Comparison of ENCODE assay signal across 1 cellular context in the genomic region with DNA sequence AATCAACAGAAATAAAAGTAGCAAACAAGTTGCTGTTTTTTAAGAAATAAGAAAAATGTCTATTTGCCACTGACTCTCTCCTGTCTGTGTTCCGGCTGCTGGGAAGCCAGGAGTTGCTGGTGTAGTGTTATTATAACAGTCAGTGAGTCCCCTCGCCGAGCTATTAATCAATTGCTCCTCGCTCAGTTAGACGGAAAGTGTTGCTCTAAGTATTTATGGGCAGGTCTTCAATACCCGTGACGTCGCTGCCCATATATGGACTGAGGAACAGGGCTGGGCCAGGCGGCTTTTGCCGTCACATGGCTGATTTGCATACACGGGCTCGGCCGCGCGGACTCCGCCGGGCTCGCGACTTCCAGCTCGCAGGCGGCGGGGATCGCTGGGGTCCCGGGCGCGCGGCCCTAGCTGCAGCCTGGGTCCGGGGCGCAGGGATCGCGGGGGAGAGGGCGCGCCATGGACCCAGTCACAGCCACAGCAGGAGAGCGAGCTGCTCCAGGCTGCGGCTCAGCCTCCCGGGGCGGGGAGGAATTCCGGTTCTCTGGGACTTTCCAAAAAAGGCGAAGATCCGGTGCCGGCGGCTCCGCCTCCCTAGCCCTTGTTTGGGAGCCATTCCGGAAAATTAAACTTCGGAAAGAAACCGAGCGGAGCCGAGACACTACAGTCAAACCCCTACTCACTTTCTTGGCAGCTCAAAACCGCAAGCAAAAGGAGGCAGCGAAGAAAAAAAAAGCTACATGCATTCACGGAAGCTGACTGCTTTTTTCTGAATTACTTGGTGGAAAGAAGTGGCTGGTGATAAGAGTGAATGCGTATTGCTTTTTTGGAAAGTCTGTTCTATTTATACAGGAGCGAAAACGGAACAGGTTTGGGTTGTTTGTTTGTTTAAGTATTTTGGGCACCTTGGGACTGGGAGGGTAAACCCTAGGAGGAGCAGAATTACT.
A peak's percentile ranks its signal among the peaks of the same experiment; 100 is the strongest.
TF ChIP-seq lines count a peak whose summit lies in the region.

A gene (minus strand): TSS at position 188 of the 941 bp plus-strand sequence. CDS start 337 bp downstream, outside the sequence.

TF ChIP-seq in K562, 482 proteins besides CTCF, POLR2A, EP300 and RAD21 (continued from another document and continues in another):
- TF ChIP-seq, protein P1, sequence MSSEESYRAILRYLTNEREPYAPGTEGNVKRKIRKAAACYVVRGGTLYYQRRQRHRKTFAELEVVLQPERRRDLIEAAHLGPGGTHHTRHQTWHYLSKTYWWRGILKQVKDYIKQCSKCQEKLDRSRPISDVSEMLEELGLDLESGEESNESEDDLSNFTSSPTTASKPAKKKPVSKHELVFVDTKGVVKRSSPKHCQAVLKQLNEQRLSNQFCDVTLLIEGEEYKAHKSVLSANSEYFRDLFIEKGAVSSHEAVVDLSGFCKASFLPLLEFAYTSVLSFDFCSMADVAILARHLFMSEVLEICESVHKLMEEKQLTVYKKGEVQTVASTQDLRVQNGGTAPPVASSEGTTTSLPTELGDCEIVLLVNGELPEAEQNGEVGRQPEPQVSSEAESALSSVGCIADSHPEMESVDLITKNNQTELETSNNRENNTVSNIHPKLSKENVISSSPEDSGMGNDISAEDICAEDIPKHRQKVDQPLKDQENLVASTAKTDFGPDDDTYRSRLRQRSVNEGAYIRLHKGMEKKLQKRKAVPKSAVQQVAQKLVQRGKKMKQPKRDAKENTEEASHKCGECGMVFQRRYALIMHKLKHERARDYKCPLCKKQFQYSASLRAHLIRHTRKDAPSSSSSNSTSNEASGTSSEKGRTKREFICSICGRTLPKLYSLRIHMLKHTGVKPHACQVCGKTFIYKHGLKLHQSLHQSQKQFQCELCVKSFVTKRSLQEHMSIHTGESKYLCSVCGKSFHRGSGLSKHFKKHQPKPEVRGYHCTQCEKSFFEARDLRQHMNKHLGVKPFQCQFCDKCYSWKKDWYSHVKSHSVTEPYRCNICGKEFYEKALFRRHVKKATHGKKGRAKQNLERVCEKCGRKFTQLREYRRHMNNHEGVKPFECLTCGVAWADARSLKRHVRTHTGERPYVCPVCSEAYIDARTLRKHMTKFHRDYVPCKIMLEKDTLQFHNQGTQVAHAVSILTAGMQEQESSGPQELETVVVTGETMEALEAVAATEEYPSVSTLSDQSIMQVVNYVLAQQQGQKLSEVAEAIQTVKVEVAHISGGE (CRISPR knock-in tag; IDR thresholded peaks at IDR 0.05), result no peak
- no peak for TF ChIP-seq ARHGAP35 (IDR thresholded peaks at IDR 0.05; ENCODE audit: partially characterized antibody)
- peak; percentile 57; the same call in 1 of the 2 replicates for TF ChIP-seq ZBTB7A (IDR thresholded peaks at IDR 0.05; ENCODE audit: borderline replicate concordance, control insufficient read depth, low read depth, low read length)
- TF ChIP-seq, protein P2, sequence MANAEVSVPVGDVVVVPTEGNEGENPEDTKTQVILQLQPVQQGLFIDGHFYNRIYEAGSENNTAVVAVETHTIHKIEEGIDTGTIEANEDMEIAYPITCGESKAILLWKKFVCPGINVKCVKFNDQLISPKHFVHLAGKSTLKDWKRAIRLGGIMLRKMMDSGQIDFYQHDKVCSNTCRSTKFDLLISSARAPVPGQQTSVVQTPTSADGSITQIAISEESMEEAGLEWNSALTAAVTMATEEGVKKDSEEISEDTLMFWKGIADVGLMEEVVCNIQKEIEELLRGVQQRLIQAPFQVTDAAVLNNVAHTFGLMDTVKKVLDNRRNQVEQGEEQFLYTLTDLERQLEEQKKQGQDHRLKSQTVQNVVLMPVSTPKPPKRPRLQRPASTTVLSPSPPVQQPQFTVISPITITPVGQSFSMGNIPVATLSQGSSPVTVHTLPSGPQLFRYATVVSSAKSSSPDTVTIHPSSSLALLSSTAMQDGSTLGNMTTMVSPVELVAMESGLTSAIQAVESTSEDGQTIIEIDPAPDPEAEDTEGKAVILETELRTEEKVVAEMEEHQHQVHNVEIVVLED (CRISPR knock-in tag; IDR thresholded peaks at IDR 0.05), result no peak
- no peak for TF ChIP-seq NFYB (IDR thresholded peaks at IDR 0.05; ENCODE audit: extremely low read depth, insufficient read length)
- no peak for TF ChIP-seq ILK (tag; IDR thresholded peaks at IDR 0.05; ENCODE audit: borderline replicate concordance, low read depth)
- no peak for TF ChIP-seq SNRNP70 (optimal IDR thresholded peaks at IDR 0.05; ENCODE audit: low read depth, low read length)
- TF ChIP-seq ETV5 (CRISPR knock-in tag; IDR thresholded peaks at IDR 0.05; ENCODE audit: low read depth), result no peak
- TF ChIP-seq BRCA1 (IDR thresholded peaks at IDR 0.05), result no peak
- no peak for TF ChIP-seq BRCA1 (CRISPR knock-in tag; IDR thresholded peaks at IDR 0.05)
- TF ChIP-seq MTA3 (IDR thresholded peaks at IDR 0.05; ENCODE audit: borderline replicate concordance), result peak; percentile 23; the same call in 1 of the 2 replicates
- no peak for TF ChIP-seq CBFB (CRISPR knock-in tag; IDR thresholded peaks at IDR 0.05)
- TF ChIP-seq ZNF766 (CRISPR knock-in tag; conservative IDR thresholded peaks at IDR 0.05), result no peak
- no peak for TF ChIP-seq ZC3H11A (IDR thresholded peaks at IDR 0.05; ENCODE audit: low read depth, low read length)
- peak; percentile 57 for TF ChIP-seq CCNT2 (IDR thresholded peaks at IDR 0.05; ENCODE audit: borderline replicate concordance, extremely low read depth, insufficient read length, low read depth, low read length)
- TF ChIP-seq ZKSCAN8 (CRISPR knock-in tag; IDR thresholded peaks at IDR 0.05), result no peak
- no peak for TF ChIP-seq CBX2 (IDR thresholded peaks at IDR 0.05; ENCODE audit: insufficient read depth, low read length, poor library complexity, severe bottlenecking)
- TF ChIP-seq TEAD2 (tag; IDR thresholded peaks at IDR 0.05), result no peak
- TF ChIP-seq CREM (IDR thresholded peaks at IDR 0.05; ENCODE audit: low read depth), result peak; percentile 91
- TF ChIP-seq NELFE (IDR thresholded peaks at IDR 0.05; ENCODE audit: insufficient read depth, insufficient read length), result no peak
- no peak for TF ChIP-seq SRSF9 (IDR thresholded peaks at IDR 0.05; ENCODE audit: borderline replicate concordance, low read depth, low read length)
- TF ChIP-seq, protein P3, sequence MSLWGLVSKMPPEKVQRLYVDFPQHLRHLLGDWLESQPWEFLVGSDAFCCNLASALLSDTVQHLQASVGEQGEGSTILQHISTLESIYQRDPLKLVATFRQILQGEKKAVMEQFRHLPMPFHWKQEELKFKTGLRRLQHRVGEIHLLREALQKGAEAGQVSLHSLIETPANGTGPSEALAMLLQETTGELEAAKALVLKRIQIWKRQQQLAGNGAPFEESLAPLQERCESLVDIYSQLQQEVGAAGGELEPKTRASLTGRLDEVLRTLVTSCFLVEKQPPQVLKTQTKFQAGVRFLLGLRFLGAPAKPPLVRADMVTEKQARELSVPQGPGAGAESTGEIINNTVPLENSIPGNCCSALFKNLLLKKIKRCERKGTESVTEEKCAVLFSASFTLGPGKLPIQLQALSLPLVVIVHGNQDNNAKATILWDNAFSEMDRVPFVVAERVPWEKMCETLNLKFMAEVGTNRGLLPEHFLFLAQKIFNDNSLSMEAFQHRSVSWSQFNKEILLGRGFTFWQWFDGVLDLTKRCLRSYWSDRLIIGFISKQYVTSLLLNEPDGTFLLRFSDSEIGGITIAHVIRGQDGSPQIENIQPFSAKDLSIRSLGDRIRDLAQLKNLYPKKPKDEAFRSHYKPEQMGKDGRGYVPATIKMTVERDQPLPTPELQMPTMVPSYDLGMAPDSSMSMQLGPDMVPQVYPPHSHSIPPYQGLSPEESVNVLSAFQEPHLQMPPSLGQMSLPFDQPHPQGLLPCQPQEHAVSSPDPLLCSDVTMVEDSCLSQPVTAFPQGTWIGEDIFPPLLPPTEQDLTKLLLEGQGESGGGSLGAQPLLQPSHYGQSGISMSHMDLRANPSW (CRISPR knock-in tag; IDR thresholded peaks at IDR 0.05), result no peak
- TF ChIP-seq, protein P4, sequence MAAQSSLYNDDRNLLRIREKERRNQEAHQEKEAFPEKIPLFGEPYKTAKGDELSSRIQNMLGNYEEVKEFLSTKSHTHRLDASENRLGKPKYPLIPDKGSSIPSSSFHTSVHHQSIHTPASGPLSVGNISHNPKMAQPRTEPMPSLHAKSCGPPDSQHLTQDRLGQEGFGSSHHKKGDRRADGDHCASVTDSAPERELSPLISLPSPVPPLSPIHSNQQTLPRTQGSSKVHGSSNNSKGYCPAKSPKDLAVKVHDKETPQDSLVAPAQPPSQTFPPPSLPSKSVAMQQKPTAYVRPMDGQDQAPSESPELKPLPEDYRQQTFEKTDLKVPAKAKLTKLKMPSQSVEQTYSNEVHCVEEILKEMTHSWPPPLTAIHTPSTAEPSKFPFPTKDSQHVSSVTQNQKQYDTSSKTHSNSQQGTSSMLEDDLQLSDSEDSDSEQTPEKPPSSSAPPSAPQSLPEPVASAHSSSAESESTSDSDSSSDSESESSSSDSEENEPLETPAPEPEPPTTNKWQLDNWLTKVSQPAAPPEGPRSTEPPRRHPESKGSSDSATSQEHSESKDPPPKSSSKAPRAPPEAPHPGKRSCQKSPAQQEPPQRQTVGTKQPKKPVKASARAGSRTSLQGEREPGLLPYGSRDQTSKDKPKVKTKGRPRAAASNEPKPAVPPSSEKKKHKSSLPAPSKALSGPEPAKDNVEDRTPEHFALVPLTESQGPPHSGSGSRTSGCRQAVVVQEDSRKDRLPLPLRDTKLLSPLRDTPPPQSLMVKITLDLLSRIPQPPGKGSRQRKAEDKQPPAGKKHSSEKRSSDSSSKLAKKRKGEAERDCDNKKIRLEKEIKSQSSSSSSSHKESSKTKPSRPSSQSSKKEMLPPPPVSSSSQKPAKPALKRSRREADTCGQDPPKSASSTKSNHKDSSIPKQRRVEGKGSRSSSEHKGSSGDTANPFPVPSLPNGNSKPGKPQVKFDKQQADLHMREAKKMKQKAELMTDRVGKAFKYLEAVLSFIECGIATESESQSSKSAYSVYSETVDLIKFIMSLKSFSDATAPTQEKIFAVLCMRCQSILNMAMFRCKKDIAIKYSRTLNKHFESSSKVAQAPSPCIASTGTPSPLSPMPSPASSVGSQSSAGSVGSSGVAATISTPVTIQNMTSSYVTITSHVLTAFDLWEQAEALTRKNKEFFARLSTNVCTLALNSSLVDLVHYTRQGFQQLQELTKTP (IDR thresholded peaks at IDR 0.05; ENCODE audit: low read depth in 1 of 2, partially characterized antibody in 2 of 2), result no peak
- TF ChIP-seq ZNF133 (CRISPR knock-in tag; IDR thresholded peaks at IDR 0.05), result no peak
- no peak for TF ChIP-seq GTF2A2 (tag; IDR thresholded peaks at IDR 0.05)
- TF ChIP-seq MTF1 (CRISPR knock-in tag; IDR thresholded peaks at IDR 0.05; ENCODE audit: borderline replicate concordance), result no peak
- TF ChIP-seq YY1 (IDR thresholded peaks at IDR 0.05; ENCODE audit: borderline replicate concordance in 1 of 3, control insufficient read depth in 1 of 3, extremely low read depth in 1 of 3, insufficient read depth in 3 of 3, insufficient read length in 1 of 3, insufficient replicate concordance in 2 of 3, low read depth in 1 of 3, low read length in 2 of 3), result peak in 1 of 3 experiments; percentile 25
- TF ChIP-seq ZNF444 (CRISPR knock-in tag; IDR thresholded peaks at IDR 0.05), result no peak
- no peak for TF ChIP-seq MCM7 (IDR thresholded peaks at IDR 0.05)
- TF ChIP-seq KAT7 (CRISPR knock-in tag; IDR thresholded peaks at IDR 0.05; ENCODE audit: borderline replicate concordance), result no peak
- no peak for TF ChIP-seq SLC30A9 (CRISPR knock-in tag; IDR thresholded peaks at IDR 0.05)
- TF ChIP-seq PHB (CRISPR knock-in tag; IDR thresholded peaks at IDR 0.05), result no peak
- TF ChIP-seq, protein P5, sequence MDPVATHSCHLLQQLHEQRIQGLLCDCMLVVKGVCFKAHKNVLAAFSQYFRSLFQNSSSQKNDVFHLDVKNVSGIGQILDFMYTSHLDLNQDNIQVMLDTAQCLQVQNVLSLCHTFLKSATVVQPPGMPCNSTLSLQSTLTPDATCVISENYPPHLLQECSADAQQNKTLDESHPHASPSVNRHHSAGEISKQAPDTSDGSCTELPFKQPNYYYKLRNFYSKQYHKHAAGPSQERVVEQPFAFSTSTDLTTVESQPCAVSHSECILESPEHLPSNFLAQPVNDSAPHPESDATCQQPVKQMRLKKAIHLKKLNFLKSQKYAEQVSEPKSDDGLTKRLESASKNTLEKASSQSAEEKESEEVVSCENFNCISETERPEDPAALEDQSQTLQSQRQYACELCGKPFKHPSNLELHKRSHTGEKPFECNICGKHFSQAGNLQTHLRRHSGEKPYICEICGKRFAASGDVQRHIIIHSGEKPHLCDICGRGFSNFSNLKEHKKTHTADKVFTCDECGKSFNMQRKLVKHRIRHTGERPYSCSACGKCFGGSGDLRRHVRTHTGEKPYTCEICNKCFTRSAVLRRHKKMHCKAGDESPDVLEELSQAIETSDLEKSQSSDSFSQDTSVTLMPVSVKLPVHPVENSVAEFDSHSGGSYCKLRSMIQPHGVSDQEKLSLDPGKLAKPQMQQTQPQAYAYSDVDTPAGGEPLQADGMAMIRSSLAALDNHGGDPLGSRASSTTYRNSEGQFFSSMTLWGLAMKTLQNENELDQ (CRISPR knock-in tag; IDR thresholded peaks at IDR 0.05; ENCODE audit: borderline replicate concordance), result no peak
- TF ChIP-seq PURB (CRISPR knock-in tag; IDR thresholded peaks at IDR 0.05; ENCODE audit: low read depth), result no peak
- TF ChIP-seq ZNF589 (CRISPR knock-in tag; IDR thresholded peaks at IDR 0.05; ENCODE audit: low read depth), result no peak
- no peak for TF ChIP-seq HOXB6 (CRISPR knock-in tag; IDR thresholded peaks at IDR 0.05; ENCODE audit: borderline replicate concordance)
- TF ChIP-seq ZNF507 (tag; conservative IDR thresholded peaks at IDR 0.05), result no peak
- TF ChIP-seq ZKSCAN1 (IDR thresholded peaks at IDR 0.05; ENCODE audit: low read depth, low read length), result no peak
- TF ChIP-seq GABPB2 (CRISPR knock-in tag; conservative IDR thresholded peaks at IDR 0.05), result no peak
- no peak for TF ChIP-seq ZNF239 (CRISPR knock-in tag; IDR thresholded peaks at IDR 0.05)
- TF ChIP-seq MAFK (IDR thresholded peaks at IDR 0.05; ENCODE audit: low read length), result no peak
- TF ChIP-seq, protein P6, sequence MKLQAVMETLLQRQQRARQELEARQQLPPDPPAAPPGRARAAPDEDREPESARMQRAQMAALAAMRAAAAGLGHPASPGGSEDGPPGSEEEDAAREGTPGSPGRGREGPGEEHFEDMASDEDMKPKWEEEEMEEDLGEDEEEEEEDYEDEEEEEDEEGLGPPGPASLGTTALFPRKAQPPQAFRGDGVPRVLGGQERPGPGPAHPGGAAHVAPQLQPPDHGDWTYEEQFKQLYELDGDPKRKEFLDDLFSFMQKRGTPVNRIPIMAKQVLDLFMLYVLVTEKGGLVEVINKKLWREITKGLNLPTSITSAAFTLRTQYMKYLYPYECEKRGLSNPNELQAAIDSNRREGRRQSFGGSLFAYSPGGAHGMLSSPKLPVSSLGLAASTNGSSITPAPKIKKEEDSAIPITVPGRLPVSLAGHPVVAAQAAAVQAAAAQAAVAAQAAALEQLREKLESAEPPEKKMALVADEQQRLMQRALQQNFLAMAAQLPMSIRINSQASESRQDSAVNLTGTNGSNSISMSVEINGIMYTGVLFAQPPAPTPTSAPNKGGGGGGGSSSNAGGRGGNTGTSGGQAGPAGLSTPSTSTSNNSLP (IDR thresholded peaks at IDR 0.05; ENCODE audit: borderline replicate concordance, low read depth, low read length), result no peak
- TF ChIP-seq HDAC6 (IDR thresholded peaks at IDR 0.05; ENCODE audit: low read depth, low read length), result no peak
- TF ChIP-seq, protein P7, sequence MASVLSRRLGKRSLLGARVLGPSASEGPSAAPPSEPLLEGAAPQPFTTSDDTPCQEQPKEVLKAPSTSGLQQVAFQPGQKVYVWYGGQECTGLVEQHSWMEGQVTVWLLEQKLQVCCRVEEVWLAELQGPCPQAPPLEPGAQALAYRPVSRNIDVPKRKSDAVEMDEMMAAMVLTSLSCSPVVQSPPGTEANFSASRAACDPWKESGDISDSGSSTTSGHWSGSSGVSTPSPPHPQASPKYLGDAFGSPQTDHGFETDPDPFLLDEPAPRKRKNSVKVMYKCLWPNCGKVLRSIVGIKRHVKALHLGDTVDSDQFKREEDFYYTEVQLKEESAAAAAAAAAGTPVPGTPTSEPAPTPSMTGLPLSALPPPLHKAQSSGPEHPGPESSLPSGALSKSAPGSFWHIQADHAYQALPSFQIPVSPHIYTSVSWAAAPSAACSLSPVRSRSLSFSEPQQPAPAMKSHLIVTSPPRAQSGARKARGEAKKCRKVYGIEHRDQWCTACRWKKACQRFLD (CRISPR knock-in tag; IDR thresholded peaks at IDR 0.05), result no peak
- TF ChIP-seq ZNF561 (CRISPR knock-in tag; conservative IDR thresholded peaks at IDR 0.05), result no peak
